In genomic region chr12:12265571-12266388, GRCh38 we compare ENCODE assay signal across 8 cellular contexts. TPM values are rescaled to one million over a fixed set of nuclear protein-coding genes. Genes with fewer than 3 reads are reported as not detected.
DNase-seq lines count a peak whose midpoint lies in the region; ATAC-seq, FAIRE-seq and TF ChIP-seq lines count a peak whose summit lies in the region.

No MANE protein-coding gene starts in this region.

- TF ChIP-seq CTCF in AG04449 (IDR thresholded peaks at IDR 0.05; ENCODE audit: insufficient read depth, low read length, missing control alignments): no peak
- TF ChIP-seq CTCF in GM12864 (IDR thresholded peaks at IDR 0.05; ENCODE audit: low read depth, low read length, missing control alignments): no peak
- TF ChIP-seq CTCF in RWPE1 (conservative IDR thresholded peaks at IDR 0.05; ENCODE audit: low read depth): no peak

- H3K27ac ChIP-seq in RWPE1: peak overlapping the region; percentile 84
- no peak overlapping the region for H3K27ac ChIP-seq in effector memory CD4-positive, alpha-beta T cell (ENCODE audit: insufficient read depth, low read length, poor library complexity, severe bottlenecking)

- peaks cover 9% of the 10 kb centered on the region for H3K4me1 ChIP-seq in effector memory CD4-positive, alpha-beta T cell (ENCODE audit: control insufficient read depth, insufficient read depth, low read length, poor library complexity, severe bottlenecking)

- TF ChIP-seq POLR2A in GM12892 (IDR thresholded peaks at IDR 0.05; ENCODE audit: low read depth, low read length): no peak

- no peaks in the 10 kb centered on the region for H3K36me3 ChIP-seq in effector memory CD4-positive, alpha-beta T cell (ENCODE audit: control insufficient read depth, insufficient read depth, low read length)

- ATAC-seq in GM21723 (IDR thresholded peaks at IDR 0.05; ENCODE audit: unreplicated experiment): no peak

- no peak for FAIRE-seq in GM12892 (lab: Jason Lieb, UNC)

- POLR2A ChIA-PET in AG04449 (lab: Yijun Ruan, JAX): interaction anchor here (0.8 to 1.4 kb wide), 8 partner anchors 17 to 168 kb away, joined by 3 to 11 read pairs (median 5); no protein-coding TSS in a partner anchor
- POLR2A ChIA-PET in RWPE1 (lab: Yijun Ruan, JAX; ENCODE audit: low non-redundant PET): interaction anchor here (0.6 to 0.7 kb wide), 2 partner anchors 159 to 521 kb away, joined by 3 read pairs; no protein-coding TSS in a partner anchor

- no peaks in the 10 kb centered on the region for H3K27me3 ChIP-seq in effector memory CD4-positive, alpha-beta T cell (replicated peaks; ENCODE audit: control insufficient read depth, insufficient read depth, low read length, poor library complexity, severe bottlenecking)

- H3K4me3 ChIP-seq in AG04449 (ENCODE audit: low read depth, low read length): peak overlapping the region; percentile 99
- H3K4me3 ChIP-seq in GM12864 (ENCODE audit: low read depth, low read length): peak overlapping the region; percentile 84
- peak overlapping the region; percentile 92 for H3K4me3 ChIP-seq in effector memory CD4-positive, alpha-beta T cell (ENCODE audit: insufficient read depth, low read depth, low read length, poor library complexity, severe bottlenecking)

- CTCF ChIA-PET in AG04449 (lab: Yijun Ruan, JAX) (interaction anchor here (0.9 to 1.5 kb wide), 2 partner anchors 14 to 62 kb away, joined by 3 to 4 read pairs; no protein-coding TSS in a partner anchor), RWPE1 (lab: Yijun Ruan, JAX) (interaction anchor here (1.0 kb wide), 1 partner anchor 64 kb away, joined by 3 read pairs; no protein-coding TSS in a partner anchor)

- H3K9me3 ChIP-seq in effector memory CD4-positive, alpha-beta T cell (ENCODE audit: control insufficient read depth, low read length): no peaks in the 10 kb centered on the region

- DNase-seq in AG04449 (ENCODE audit: low read depth, low spot score) (no peak), GM12864 (ENCODE audit: low read depth) (no peak), RWPE1 (ENCODE audit: low spot score) (peak; percentile 7), midbrain (lab: John Stamatoyannopoulos, UW) (peak; percentile 59), GM12892 (ENCODE audit: insufficient read length) (no peak), NCI-H774 (lab: John Stamatoyannopoulos, UW) (no peak)
- DNase-seq in effector memory CD4-positive, alpha-beta T cell: no peak

RNA-seq across cellular contexts. Expression of gene LRP6, which starts 1.1 kb away (rescaled TPM):
- 1.0 TPM for polyA plus RNA-seq in GM12892 (2012; ENCODE audit: missing spikeins)

Comparison
In these comparisons a context has a peak if more than half of its experiments do, and no peak if none do; other contexts are left out.
1. DNase-seq: peak in RWPE1 (single experiment) and midbrain (single experiment); none in AG04449 (single experiment), GM12864 (single experiment), effector memory CD4-positive, alpha-beta T cell (0 of 3), GM12892 (single experiment) and NCI-H774 (single experiment).
2. Peak in every context shown above with its lines, with median percentiles within 50 percentile points of each other: H3K4me3 ChIP-seq.